In genomic region chr7:151851782-151852181, GRCh38 we compare ENCODE assay signal across 10 cellular contexts. TPM values are rescaled to one million over a fixed set of nuclear protein-coding genes. Genes with fewer than 3 reads are reported as not detected.
DNase-seq lines count a peak whose midpoint lies in the region; ATAC-seq lines count a peak whose summit lies in the region.
"Had no signal": no experiment of that assay in that cellular context is flagged by ENCODE, and none has a peak within 500 bp of the region (broad histone marks: within the 10 kb centered on the region; RNA-seq: fewer than 3 reads in every experiment).

No MANE protein-coding gene starts in this region.

- H2BK120ac ChIP-seq in neuronal stem cell (ENCODE audit: low read depth, low read length) = no peak overlapping the region

- H3K4me3 ChIP-seq in effector memory CD4-positive, alpha-beta T cell (ENCODE audit: insufficient read depth, low read depth, low read length, poor library complexity, severe bottlenecking) = peak overlapping the region; percentile 39
- H3K4me3 ChIP-seq in neuronal stem cell (ENCODE audit: low read length in 2 of 2) = no peak overlapping the region
- H3K4me3 ChIP-seq: MG63 had no signal

- no peaks in the 10 kb centered on the region for H3K4me1 ChIP-seq in effector memory CD4-positive, alpha-beta T cell (ENCODE audit: control insufficient read depth, insufficient read depth, low read length, poor library complexity, severe bottlenecking)
- peaks cover 2 to 7% of the 10 kb centered on the region in 2 donors for H3K4me1 ChIP-seq in neuronal stem cell (ENCODE audit: control insufficient read depth in 2 of 2, insufficient read depth in 1 of 2, low read depth in 1 of 2, low read length in 2 of 2)

- peak overlapping the region; percentile 63 for H2BK15ac ChIP-seq in neuronal stem cell (ENCODE audit: low read length)

- no peak overlapping the region for H3K9ac ChIP-seq in neuronal stem cell (ENCODE audit: low read depth, low read length, poor library complexity)

- H2AFZ ChIP-seq in neuronal stem cell (ENCODE audit: low read length) = no peak overlapping the region

- ATAC-seq in HG03196 (IDR thresholded peaks at IDR 0.05; ENCODE audit: unreplicated experiment) (peak; percentile 17), HG03159 (IDR thresholded peaks at IDR 0.05; ENCODE audit: unreplicated experiment) (no peak)

- WGBS in neuronal stem cell (ENCODE audit: extremely low coverage in 2 of 2, insufficient read length in 2 of 2, insufficient replicate concordance in 1 of 2), 2 donors = no CpG with 5 or more reads among the region's 13 CpGs

- H2BK12ac ChIP-seq in neuronal stem cell (ENCODE audit: low read length) = no peak overlapping the region

- DNase-seq in GDM1 (lab: John Stamatoyannopoulos, UW) = peak; percentile 44
- no peak for DNase-seq in effector memory CD4-positive, alpha-beta T cell
- DNase-seq in neuronal stem cell (ENCODE audit: low spot score) = no peak
- no peak for DNase-seq in DMS 273 treated with DMSO at 0.1 percent for 48 hours (lab: John Stamatoyannopoulos, UW)
- no peak for DNase-seq in HuH-7 (ENCODE audit: low spot score)
- no peak for DNase-seq in NCI-H2196 treated with DMSO at 0.1 percent for 48 hours (lab: John Stamatoyannopoulos, UW; ENCODE audit: unreplicated experiment)
- DNase-seq: HCEC 1CT had no signal

- peak overlapping the region; percentile 71 for H2AK5ac ChIP-seq in neuronal stem cell (ENCODE audit: low read depth, low read length)

- no peak overlapping the region for H3K23ac ChIP-seq in neuronal stem cell (ENCODE audit: low read depth, low read length, poor library complexity)

- no peaks in the 10 kb centered on the region for H3K27me3 ChIP-seq in effector memory CD4-positive, alpha-beta T cell (replicated peaks; ENCODE audit: control insufficient read depth, insufficient read depth, low read length, poor library complexity, severe bottlenecking)
- H3K27me3 ChIP-seq in neuronal stem cell (ENCODE audit: control insufficient read depth in 3 of 3, insufficient read depth in 3 of 3, low read depth in 1 of 3, low read length in 3 of 3) = peaks cover 0 to 22% (median 0%) of the 10 kb centered on the region in 3 experiments
- H3K27me3 ChIP-seq: MG63 had no signal

- no peak overlapping the region for H2BK5ac ChIP-seq in neuronal stem cell (ENCODE audit: low read length)

- H3K4ac ChIP-seq in neuronal stem cell (ENCODE audit: low read length) = no peak overlapping the region

- no peaks in the 10 kb centered on the region for H3K36me3 ChIP-seq in effector memory CD4-positive, alpha-beta T cell (ENCODE audit: control insufficient read depth, insufficient read depth, low read length)
- no peaks in the 10 kb centered on the region for H3K36me3 ChIP-seq in neuronal stem cell (replicated peaks in 1 of 2; ENCODE audit: control insufficient read depth in 2 of 2, insufficient read depth in 2 of 2, low read length in 2 of 2)
- H3K36me3 ChIP-seq: MG63 had no signal

- no peak overlapping the region for H3K4me2 ChIP-seq in neuronal stem cell (ENCODE audit: insufficient read depth, low read length, poor library complexity, severe bottlenecking)

- H3K27ac ChIP-seq in effector memory CD4-positive, alpha-beta T cell (ENCODE audit: insufficient read depth, low read length, poor library complexity, severe bottlenecking) = no peak overlapping the region
- no peak overlapping the region for H3K27ac ChIP-seq in neuronal stem cell (replicated peaks; ENCODE audit: low read length)

- no peaks in the 10 kb centered on the region for H3K9me3 ChIP-seq in effector memory CD4-positive, alpha-beta T cell (ENCODE audit: control insufficient read depth, low read length)
- no peaks in the 10 kb centered on the region for H3K9me3 ChIP-seq in neuronal stem cell (replicated peaks in 1 of 2; ENCODE audit: control insufficient read depth in 2 of 2, insufficient read depth in 1 of 2, low read depth in 1 of 2, low read length in 2 of 2)
- H3K9me3 ChIP-seq: MG63 had no signal

- peak overlapping the region; percentile 74 for H3K18ac ChIP-seq in neuronal stem cell (ENCODE audit: low read length)

- H4K8ac ChIP-seq in neuronal stem cell (ENCODE audit: low read depth, low read length) = no peak overlapping the region

- no peak overlapping the region for H3K14ac ChIP-seq in neuronal stem cell (ENCODE audit: low read length)

- peak overlapping the region; percentile 1 for H4K91ac ChIP-seq in neuronal stem cell (ENCODE audit: low read depth, low read length, poor library complexity)

- no peaks in the 10 kb centered on the region for H3K79me1 ChIP-seq in neuronal stem cell (ENCODE audit: low read depth, low read length)

RNA-seq across cellular contexts. Expression of gene PRKAG2, which starts 25.1 kb away (rescaled TPM):
- polyA plus RNA-seq in neuronal stem cell (2013, experiment 1 of 2) = 23.4 TPM
- polyA plus RNA-seq in neuronal stem cell (2013, experiment 2 of 2) = 21.8 TPM
